15 cellular contexts compared by ENCODE assay signal in the genomic region with DNA sequence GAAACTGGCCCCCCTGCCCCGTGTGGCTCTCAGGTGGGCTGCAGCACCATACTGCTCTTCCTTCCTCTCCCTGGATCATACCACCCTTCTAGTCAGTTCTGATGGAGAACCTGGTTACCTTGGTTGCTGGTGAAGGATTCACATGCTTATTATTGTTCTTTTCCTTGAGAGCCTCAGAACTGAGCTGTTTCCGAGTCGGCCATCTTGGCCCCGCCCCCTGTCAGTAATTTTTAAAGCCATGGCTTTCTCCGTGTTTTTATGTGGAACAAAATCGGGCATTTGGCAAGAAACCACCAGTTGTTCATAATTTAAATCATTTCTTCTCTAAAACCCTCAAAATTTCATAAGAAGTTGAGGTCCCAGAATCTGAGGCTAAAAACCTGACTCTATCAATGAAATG.
A peak's percentile ranks its signal among the peaks of the same experiment; 100 is the strongest.
DNase-seq lines count a peak whose midpoint lies in the region; ATAC-seq, FAIRE-seq and TF ChIP-seq lines count a peak whose summit lies in the region.
"Had no signal": no experiment of that assay in that cellular context is flagged by ENCODE, and none has a peak within 500 bp of the region (broad histone marks: within the 10 kb centered on the region; RNA-seq: fewer than 3 reads in every experiment).

No MANE protein-coding gene starts in this region.

- intact Hi-C loops in HCT116 (cut with micrococcal nuclease) (no loop called here), GM12878 (cut with micrococcal nuclease; ENCODE audit: unreplicated experiment) (no loop called here)

- TF ChIP-seq POLR2A in A549 (IDR thresholded peaks at IDR 0.05; ENCODE audit: low read length) (no peak), HCT116 (IDR thresholded peaks at IDR 0.05; ENCODE audit: borderline replicate concordance, extremely low read depth, insufficient read depth, insufficient read length) (no peak), GM12878 (IDR thresholded peaks at IDR 0.05; ENCODE audit: low read depth, low read length) (no peak)

- TF ChIP-seq EP300 in A549 (IDR thresholded peaks at IDR 0.05) (no peak), GM12878 (IDR thresholded peaks at IDR 0.05; ENCODE audit: borderline replicate concordance in 1 of 2, control insufficient read depth in 1 of 2, low read depth in 2 of 2, low read length in 2 of 2) (no peak)

- peak overlapping the region; percentile 45 for H3K4me2 ChIP-seq in A549
- H3K4me2 ChIP-seq in HCT116 (ENCODE audit: low read length) = peak overlapping the region; percentile 57
- no peak overlapping the region for H3K4me2 ChIP-seq in GM12878 (ENCODE audit: control insufficient read depth, insufficient read depth)
- H3K4me2 ChIP-seq: BLaER1 treated with 17β-estradiol and CSF1 and Interleukin-3, amounts not matched to agents 10 nM and 100 nM had no signal

- RAD21 ChIA-PET in HCT116 (lab: Charles Lee; ENCODE audit: low non-redundant PET in 1 of 2, low total read pairs in 2 of 2, uncharacterized antibody in 2 of 2, unreplicated experiment in 2 of 2) (no interaction called here), GM12878 (lab: Charles Lee; ENCODE audit: unreplicated experiment) (no interaction called here)

- TF ChIP-seq CTCF in A549 (IDR thresholded peaks at IDR 0.05) (no peak), HCT116 (IDR thresholded peaks at IDR 0.05 in 2 of 3, conservative IDR thresholded peaks at IDR 0.05 in 1 of 3; ENCODE audit: borderline replicate concordance in 1 of 3, insufficient read depth in 1 of 3, low read depth in 2 of 3, low read length in 2 of 3) (no peak), GM12878 (IDR thresholded peaks at IDR 0.05 in 2 of 3, conservative IDR thresholded peaks at IDR 0.05 in 1 of 3; ENCODE audit: control insufficient read depth in 2 of 3, extremely low read depth in 1 of 3, insufficient read depth in 1 of 3, low read depth in 3 of 3, low read length in 3 of 3) (no peak), omental fat pad (IDR thresholded peaks at IDR 0.05) (no peak)

- H3K79me2 ChIP-seq in HCT116 (ENCODE audit: insufficient read depth, low read length) (no peaks in the 10 kb centered on the region), GM12878 (ENCODE audit: control insufficient read depth, insufficient read depth, low read length) (no peaks in the 10 kb centered on the region)

- 10% methylated on average over 6 of the region's 6 CpGs for WGBS in A549 (ENCODE audit: missing lambda C conversion rate)
- 22% methylated on average over 6 of the region's 6 CpGs for WGBS in GM12878 (ENCODE audit: insufficient coverage, insufficient replicate concordance, low lambda C conversion rate, missing lambda C conversion rate)

- H3K36me3 ChIP-seq in HCT116 (ENCODE audit: control insufficient read depth in 1 of 2, insufficient read depth in 2 of 2, low read length in 2 of 2) (no peaks in the 10 kb centered on the region), GM12878 (ENCODE audit: control insufficient read depth in 2 of 2, insufficient read depth in 2 of 2, low read length in 1 of 2) (no peaks in the 10 kb centered on the region)
- H3K36me3 ChIP-seq: BLaER1 treated with 17β-estradiol and CSF1 and Interleukin-3, amounts not matched to agents 10 nM and 100 nM had no signal

- peak overlapping the region; percentile 31 for H3K4me3 ChIP-seq in A549
- peak overlapping the region; percentile 17 to 19; a peak in 3 of 4 replicates for H3K4me3 ChIP-seq in HCT116 (replicated peaks in 1 of 2; ENCODE audit: low read depth in 1 of 2, low read length in 2 of 2)
- no peak overlapping the region for H3K4me3 ChIP-seq in GM12878
- H3K4me3 ChIP-seq: BLaER1 treated with 17β-estradiol and CSF1 and Interleukin-3, amounts not matched to agents 10 nM and 100 nM had no signal

- H3K4me1 ChIP-seq in A549 = no peaks in the 10 kb centered on the region
- H3K4me1 ChIP-seq in HCT116 (ENCODE audit: control insufficient read depth in 1 of 2, insufficient read depth in 2 of 2, low read length in 2 of 2) = no peaks in the 10 kb centered on the region
- H3K4me1 ChIP-seq in GM12878 (ENCODE audit: control insufficient read depth, insufficient read depth, low read length) = no peaks in the 10 kb centered on the region
- H3K4me1 ChIP-seq: BLaER1 treated with 17β-estradiol and CSF1 and Interleukin-3, amounts not matched to agents 10 nM and 100 nM had no signal

- H3K9ac ChIP-seq in HCT116 (ENCODE audit: low read length) = no peak overlapping the region
- no peak overlapping the region for H3K9ac ChIP-seq in GM12878 (ENCODE audit: control insufficient read depth, insufficient read depth, low read length)
- H3K9ac ChIP-seq: BLaER1 treated with 17β-estradiol and CSF1 and Interleukin-3, amounts not matched to agents 10 nM and 100 nM had no signal

- ATAC-seq in A549 (no peak), HCT116 (peak; percentile 57; the same call in 1 of the 2 replicates), GM12878 (no peak), omental fat pad (ENCODE audit: low FRiP score) (no peak), HG02759 (IDR thresholded peaks at IDR 0.05; ENCODE audit: unreplicated experiment) (no peak)

- FAIRE-seq in A549 (lab: Jason Lieb, UNC) (no peak), GM12878 (lab: Jason Lieb, UNC) (no peak)
- FAIRE-seq: GM12891 had no signal

- H3K27me3 ChIP-seq in HCT116 (ENCODE audit: insufficient read depth, low read length) = peaks cover 9% of the 10 kb centered on the region; the same call in 1 of the 2 replicates
- H3K27me3 ChIP-seq in GM12878 (replicated peaks in 1 of 2; ENCODE audit: control insufficient read depth in 2 of 2, insufficient read depth in 2 of 2, low read length in 1 of 2) = no peaks in the 10 kb centered on the region
- H3K27me3 ChIP-seq: BLaER1 treated with 17β-estradiol and CSF1 and Interleukin-3, amounts not matched to agents 10 nM and 100 nM had no signal

- BruUV-seq in HCT116 (replicated peaks; lab: Mats Ljungman, UMichigan) (no TSS peak), GM12878 (replicated peaks; lab: Mats Ljungman, UMichigan) (no TSS peak)

- TF ChIP-seq RAD21 in A549 (conservative IDR thresholded peaks at IDR 0.05 in 1 of 2, IDR thresholded peaks at IDR 0.05 in 1 of 2) = no peak
- no peak for TF ChIP-seq RAD21 in HCT116 (IDR thresholded peaks at IDR 0.05; ENCODE audit: low read depth)
- TF ChIP-seq RAD21 in GM12878 (IDR thresholded peaks at IDR 0.05; ENCODE audit: insufficient read depth, low read depth, low read length) = no peak

- H4K20me1 ChIP-seq in HCT116 (ENCODE audit: insufficient read depth) (no peaks in the 10 kb centered on the region), GM12878 (ENCODE audit: control insufficient read depth, insufficient read depth) (no peaks in the 10 kb centered on the region)
- H4K20me1 ChIP-seq: BLaER1 treated with 17β-estradiol and CSF1 and Interleukin-3, amounts not matched to agents 10 nM and 100 nM had no signal

- H3K9me2 ChIP-seq in HCT116 (ENCODE audit: insufficient read depth) = no peaks in the 10 kb centered on the region

- DNase-seq in A549 (ENCODE audit: low read depth in 1 of 2, low spot score in 1 of 2) (no peak), HCT116 (ENCODE audit: low read depth, low spot score) (no peak), OCI-M1 (lab: John Stamatoyannopoulos, UW) (peak; percentile 31), GM12878 (ENCODE audit: low read depth, low spot score) (no peak), NCI-H1417 (lab: John Stamatoyannopoulos, UW) (no peak), omental fat pad (ENCODE audit: low spot score) (no peak)
- DNase-seq in stimulated activated CD4-positive, alpha-beta T cell treated with anti-CD3 and anti-CD28 coated beads, Interleukin-2, amount 100 ng/mL, for 24 hours = no peak
- DNase-seq: 8988T; ACHN; CD4-positive, CD25-positive, alpha-beta regulatory T cell; DMS79; HCEC 1CT had no signal

- SMC1A ChIA-PET in GM12878 (lab: Charles Lee; ENCODE audit: uncharacterized antibody, unreplicated experiment) = no interaction called here

- H3K27ac ChIP-seq in A549 (no peak overlapping the region), HCT116 (ENCODE audit: low read depth, low read length) (no peak overlapping the region), GM12878 (ENCODE audit: control insufficient read depth, insufficient read depth) (no peak overlapping the region)
- H3K27ac ChIP-seq: BLaER1 treated with 17β-estradiol and CSF1 and Interleukin-3, amounts not matched to agents 10 nM and 100 nM had no signal

- H3K9me3 ChIP-seq in A549 = no peaks in the 10 kb centered on the region
- no peaks in the 10 kb centered on the region for H3K9me3 ChIP-seq in HCT116 (ENCODE audit: control insufficient read depth in 1 of 2, insufficient read depth in 1 of 2, low read depth in 1 of 2, low read length in 2 of 2)
- H3K9me3 ChIP-seq in GM12878 (replicated peaks; ENCODE audit: control insufficient read depth, insufficient read depth, low read length) = no peaks in the 10 kb centered on the region

- CTCF ChIA-PET in A549 (lab: Yijun Ruan, JAX) (no interaction called here), HCT116 (lab: Charles Lee) (no interaction called here), GM12878 (lab: Yijun Ruan, JAX) (no interaction called here)

- H2AFZ ChIP-seq in HCT116 (ENCODE audit: low read depth, low read length, poor library complexity, severe bottlenecking) (peak overlapping the region; percentile 24), GM12878 (ENCODE audit: control insufficient read depth, low read depth, low read length) (no peak overlapping the region)

- in situ Hi-C loops in GM12878 (cut with MboI) = no loop called here

- POLR2A ChIA-PET in A549 (lab: Yijun Ruan, JAX) (no interaction called here), HCT116 (lab: Charles Lee) (no interaction called here), GM12878 (lab: Charles Lee) (no interaction called here)

TF ChIP-seq in A549, 52 proteins besides CTCF, POLR2A, EP300 and RAD21 (continues in another document):
- no peak for TF ChIP-seq FOXS1 (CRISPR knock-in tag; IDR thresholded peaks at IDR 0.05)
- no peak for TF ChIP-seq JUN (IDR thresholded peaks at IDR 0.05)
- TF ChIP-seq SREBF2 (IDR thresholded peaks at IDR 0.05) = no peak

TF ChIP-seq in HCT116, 20 proteins besides CTCF, POLR2A, EP300 and RAD21:
- TF ChIP-seq POLR2AphosphoS5 (IDR thresholded peaks at IDR 0.05; ENCODE audit: low read depth, low read length) = no peak
- TF ChIP-seq TCF7L2 (IDR thresholded peaks at IDR 0.05; ENCODE audit: borderline replicate concordance, extremely low read depth, insufficient read depth, insufficient read length) = no peak
- peak; percentile 75 for TF ChIP-seq YY1 (IDR thresholded peaks at IDR 0.05; ENCODE audit: extremely low read depth, insufficient replicate concordance, low read depth, low read length)

TF ChIP-seq in GM12878, 131 proteins besides CTCF, POLR2A, EP300 and RAD21:
- TF ChIP-seq YY1 (IDR thresholded peaks at IDR 0.05; ENCODE audit: low read depth, low read length) (0 out of 2 replicates have a peak, but pooled peaks have one; percentile 29), ATF7 (IDR thresholded peaks at IDR 0.05; ENCODE audit: low read depth) (no peak), ZNF24 (IDR thresholded peaks at IDR 0.05) (no peak), NR2C2 (IDR thresholded peaks at IDR 0.05; ENCODE audit: borderline replicate concordance, control insufficient read depth, insufficient read length, low read depth) (no peak)
